8 cellular contexts compared by ENCODE assay signal in genomic region chr1:54409156-54410142, GRCh38. TPM values are rescaled to one million over a fixed set of nuclear protein-coding genes. Genes with fewer than 3 reads are reported as not detected.
DNase-seq lines count a peak whose midpoint lies in the region; ATAC-seq, FAIRE-seq and TF ChIP-seq lines count a peak whose summit lies in the region.

No MANE protein-coding gene starts in this region.

- H3K9me3 Mint-ChIP-seq in T-helper 1 cell treated with Interleukin-12 subunit alpha and Interleukin-12 subunit beta and Interleukin-4 antibody, amounts not matched to agents 30 μg/mL and 1 μg/mL, for 36 hours, result no peaks in the 10 kb centered on the region

- FAIRE-seq in HepG2 (lab: Jason Lieb, UNC), result no peak

- peaks cover 4% of the 10 kb centered on the region for H3K36me3 Mint-ChIP-seq in T-helper 1 cell treated with Interleukin-12 subunit alpha and Interleukin-12 subunit beta and Interleukin-4 antibody, amounts not matched to agents 30 μg/mL and 1 μg/mL, for 36 hours (ENCODE audit: low read depth)

- intact Hi-C loops in HepG2 (cut with micrococcal nuclease; ENCODE audit: unreplicated experiment) (no loop called here), left ventricle myocardium superior (cut with micrococcal nuclease) (loop anchor here (5.0 to 10.0 kb wide), 2 partner anchors 78 to 285 kb away; no protein-coding TSS in a partner anchor)

- H3K4me3 Mint-ChIP-seq in T-helper 1 cell treated with Interleukin-12 subunit alpha and Interleukin-12 subunit beta and Interleukin-4 antibody, amounts not matched to agents 30 μg/mL and 1 μg/mL, for 36 hours, result peak overlapping the region; percentile 52

- POLR2A ChIA-PET in HepG2 (lab: Yijun Ruan, JAX), result no interaction called here

- peaks cover 56% of the 10 kb centered on the region for H3K4me1 ChIP-seq in HepG2 (ENCODE audit: insufficient read depth, low read length)

- H3K4me3 ChIP-seq in HepG2 (replicated peaks in 1 of 3; ENCODE audit: insufficient read depth in 1 of 3, low read depth in 2 of 3, low read length in 3 of 3), result peak overlapping the region in 2 of 3 experiments; percentile 18 to 75; a peak in 4 of 6 replicates

- no TSS peak for BruUV-seq in HepG2 (replicated peaks; lab: Mats Ljungman, UMichigan)

- no peaks in the 10 kb centered on the region for H3K9me3 ChIP-seq in HepG2 (ENCODE audit: low read length)

- 0 out of 2 replicates have a peak, but pooled peaks cover 4% of the 10 kb centered on the region for H4K20me1 ChIP-seq in HepG2 (ENCODE audit: insufficient read depth, low read length)

- peaks cover 40% of the 10 kb centered on the region for H3K4me1 Mint-ChIP-seq in T-helper 1 cell treated with Interleukin-12 subunit alpha and Interleukin-12 subunit beta and Interleukin-4 antibody, amounts not matched to agents 30 μg/mL and 1 μg/mL, for 36 hours (ENCODE audit: low read depth)

- TF ChIP-seq POLR2A in HepG2 (IDR thresholded peaks at IDR 0.05; ENCODE audit: insufficient read depth in 1 of 2, low read depth in 2 of 2, low read length in 2 of 2), result no peak

- DNase-seq in HepG2 (ENCODE audit: low spot score) (no peak), NCI-H1930 (lab: John Stamatoyannopoulos, UW) (no peak), glomerular visceral epithelial cell (ENCODE audit: extremely low spot score) (no peak), left ventricle myocardium superior (no peak)

- H3K27ac ChIP-seq in HepG2 (ENCODE audit: extremely low read length, insufficient read depth, low read length), result no peak overlapping the region

- no peak for TF ChIP-seq CTCF in HepG2 (CRISPR knock-in tag; IDR thresholded peaks at IDR 0.05)

- no peak for TF ChIP-seq EP300 in HepG2 (IDR thresholded peaks at IDR 0.05; ENCODE audit: low read depth in 2 of 2, low read length in 2 of 2)
- no peak for TF ChIP-seq EP300 in HepG2 (CRISPR knock-in tag; IDR thresholded peaks at IDR 0.05; ENCODE audit: borderline replicate concordance)

- peak overlapping the region; percentile 92 for H3K4me2 ChIP-seq in HepG2 (ENCODE audit: low read depth, low read length)

- ATAC-seq in GM18867 (IDR thresholded peaks at IDR 0.05; ENCODE audit: unreplicated experiment) (peak; percentile 34), HG03039 (IDR thresholded peaks at IDR 0.05; ENCODE audit: unreplicated experiment) (peak; percentile 28), HepG2 (no peak), left ventricle myocardium superior (no peak), GM19328 (IDR thresholded peaks at IDR 0.05; ENCODE audit: unreplicated experiment) (no peak)

- H3K27me3 Mint-ChIP-seq in T-helper 1 cell treated with Interleukin-12 subunit alpha and Interleukin-12 subunit beta and Interleukin-4 antibody, amounts not matched to agents 30 μg/mL and 1 μg/mL, for 36 hours (ENCODE audit: low read depth), result no peaks in the 10 kb centered on the region

- WGBS in HepG2 (ENCODE audit: low lambda C conversion rate), result 35% methylated on average over 9 of the region's 9 CpGs

- in situ Hi-C loops in HepG2 (cut with HindIII; ENCODE audit: extremely low pct_ligation_motif_present, low pct_unique_long_range_greater_than_20kb), result loop anchor here (5.0 kb wide), 2 partner anchors 78 to 87 kb away; no protein-coding TSS in a partner anchor

- no peak overlapping the region for H3K9ac ChIP-seq in HepG2 (ENCODE audit: insufficient read depth, low read depth, low read length)

- H3K36me3 ChIP-seq in HepG2 (replicated peaks in 1 of 2; ENCODE audit: control insufficient read depth in 1 of 2, insufficient read depth in 2 of 2, low read length in 2 of 2), result no peaks in the 10 kb centered on the region; a peak in 1 of 5 replicates

- peaks cover 5% of the 10 kb centered on the region for H3K79me2 ChIP-seq in HepG2 (ENCODE audit: insufficient read depth, low read length)

- H3K27me3 ChIP-seq in HepG2 (ENCODE audit: control insufficient read depth in 1 of 2, insufficient read depth in 2 of 2, low read length in 2 of 2), result peaks cover 0 to 7% of the 10 kb centered on the region in 2 experiments; a peak in 1 of 5 replicates

- no peak overlapping the region for H2AFZ ChIP-seq in HepG2 (ENCODE audit: low read length)

- no peak for TF ChIP-seq RAD21 in HepG2 (CRISPR knock-in tag; IDR thresholded peaks at IDR 0.05)

- CTCF ChIA-PET in HepG2 (lab: Yijun Ruan, JAX; ENCODE audit: low intra/inter-chr PET ratio, low total read pairs), result no interaction called here

- peak overlapping the region; percentile 90 for H3K27ac Mint-ChIP-seq in T-helper 1 cell treated with Interleukin-12 subunit alpha and Interleukin-12 subunit beta and Interleukin-4 antibody, amounts not matched to agents 30 μg/mL and 1 μg/mL, for 36 hours

TF ChIP-seq in HepG2, 621 proteins besides CTCF, POLR2A, EP300 and RAD21 (continues in another document):
- no peak for TF ChIP-seq SMARCC2 (IDR thresholded peaks at IDR 0.05)
- no peak for TF ChIP-seq NPAS2 (CRISPR knock-in tag; IDR thresholded peaks at IDR 0.05; ENCODE audit: borderline replicate concordance)
- no peak for TF ChIP-seq ZNF34 (CRISPR knock-in tag; IDR thresholded peaks at IDR 0.05; ENCODE audit: borderline replicate concordance)
- TF ChIP-seq ZNF556 (CRISPR knock-in tag; IDR thresholded peaks at IDR 0.05; ENCODE audit: borderline replicate concordance), result no peak
- no peak for TF ChIP-seq ZBTB7B (CRISPR knock-in tag; IDR thresholded peaks at IDR 0.05)
- TF ChIP-seq ZBTB8A (CRISPR knock-in tag; IDR thresholded peaks at IDR 0.05; ENCODE audit: borderline replicate concordance, low read depth), result no peak
- TF ChIP-seq ZBTB26 (CRISPR knock-in tag; IDR thresholded peaks at IDR 0.05; ENCODE audit: borderline replicate concordance), result no peak
- no peak for TF ChIP-seq ZNF616 (CRISPR knock-in tag; IDR thresholded peaks at IDR 0.05; ENCODE audit: low read depth)
- TF ChIP-seq THAP11 (CRISPR knock-in tag; IDR thresholded peaks at IDR 0.05), result no peak
- TF ChIP-seq BCLAF1 (IDR thresholded peaks at IDR 0.05), result no peak
- no peak for TF ChIP-seq ZBTB42 (CRISPR knock-in tag; IDR thresholded peaks at IDR 0.05)

RNA-seq across cellular contexts. Expression of gene SSBP3, which starts 3.3 kb away (rescaled TPM):
- total RNA-seq in HepG2 (2016; rRNA removed; fragmentation: Illumina TruSeq; extraction: Trizol) (7.5 and 8.5 TPM in 2 replicates), left ventricle myocardium superior (57.0 TPM)
- total RNA-seq in HepG2 (2016; cell fraction: cytosol; rRNA removed; fragmentation: Illumina TruSeq; extraction: Trizol; ENCODE audit: low read depth), result 2.4 and 2.6 TPM in 2 replicates
- total RNA-seq in HepG2 (2016; cell fraction: insoluble cytoplasmic fraction; rRNA removed; fragmentation: Illumina TruSeq; extraction: Trizol), result 5.0 and 9.0 TPM in 2 replicates
- 6.8 and 7.0 TPM in 2 replicates for total RNA-seq in HepG2 (2016; cell fraction: membrane; rRNA removed; fragmentation: Illumina TruSeq; extraction: Trizol)
- 5.3 and 6.3 TPM in 2 replicates for total RNA-seq in HepG2 (2016; cell fraction: nucleus; rRNA removed; fragmentation: Illumina TruSeq; extraction: Trizol)
- polyA plus RNA-seq in HepG2 (2011; rRNA removed), result 17.6 and 19.0 TPM in 2 replicates
- polyA plus RNA-seq in HepG2 (2011; cell fraction: cytosol; rRNA removed), result 9.4 and 10.6 TPM in 2 replicates
- polyA plus RNA-seq in HepG2 (2011; cell fraction: nucleus; rRNA removed), result 24.9 and 30.2 TPM in 2 replicates
- polyA plus RNA-seq in HepG2 (2012), result 22.3 and 30.4 TPM in 2 replicates
- polyA plus RNA-seq in HepG2 (2016; cell fraction: cytosol; fragmentation: Illumina TruSeq; extraction: Trizol; ENCODE audit: low read depth), result 6.1 and 8.0 TPM in 2 replicates
- polyA plus RNA-seq in HepG2 (2016; cell fraction: insoluble cytoplasmic fraction; fragmentation: Illumina TruSeq; extraction: Trizol; ENCODE audit: low read depth), result 20.5 and 26.0 TPM in 2 replicates
- 15.7 and 18.4 TPM in 2 replicates for polyA plus RNA-seq in HepG2 (2016; cell fraction: membrane; fragmentation: Illumina TruSeq; extraction: Trizol; ENCODE audit: low read depth)
- polyA plus RNA-seq in HepG2 (2016; cell fraction: nucleus; fragmentation: Illumina TruSeq; extraction: Trizol; ENCODE audit: insufficient read depth, low read depth), result 25.5 and 27.3 TPM in 2 replicates
- polyA minus RNA-seq in HepG2 (2011; rRNA and poly(A)+ RNA removed; ENCODE audit: low replicate concordance), result 10.9 and 15.9 TPM in 2 replicates
- 6.2 and 9.2 TPM in 2 replicates for polyA minus RNA-seq in HepG2 (2011; cell fraction: cytosol; rRNA and poly(A)+ RNA removed)
- 6.8 and 9.6 TPM in 2 replicates for polyA minus RNA-seq in HepG2 (2011; cell fraction: nucleus; rRNA and poly(A)+ RNA removed)

Comparison
In these comparisons a context has a peak if more than half of its experiments do, and no peak if none do; other contexts are left out.
1. ATAC-seq: peak in GM18867 (single experiment) and HG03039 (single experiment); none in HepG2 (single experiment), left ventricle myocardium superior (single experiment) and GM19328 (single experiment).